In genomic region chr21:36540700-36541099, GRCh38 we compare ENCODE assay signal across 20 cellular contexts.
DNase-seq lines count a peak whose midpoint lies in the region; ATAC-seq and TF ChIP-seq lines count a peak whose summit lies in the region.
"Had no signal": no experiment of that assay in that cellular context is flagged by ENCODE, and none has a peak within 500 bp of the region (broad histone marks: within the 10 kb centered on the region; RNA-seq: fewer than 3 reads in every experiment).

No MANE protein-coding gene starts in this region.

- H3K9me2 ChIP-seq in SU-DHL-6 (replicated peaks; ENCODE audit: insufficient read depth, low read length): no peaks in the 10 kb centered on the region

- peaks cover 5% of the 10 kb centered on the region; the same call in 1 of the 2 replicates for H3K79me2 ChIP-seq in SU-DHL-6 (ENCODE audit: insufficient read depth, low read length)

- H4K20me1 ChIP-seq in SU-DHL-6 (ENCODE audit: low read depth, low read length): no peaks in the 10 kb centered on the region
- H4K20me1 ChIP-seq: BLaER1 had no signal

- no peaks in the 10 kb centered on the region for H3K9me3 ChIP-seq in SU-DHL-6 (ENCODE audit: insufficient read depth, low read length)
- H3K9me3 ChIP-seq: A549, BLaER1, HAP-1 had no signal

- H3K27me3 Mint-ChIP-seq in activated CD8-positive, alpha-beta memory T cell treated with anti-CD3 and anti-CD28 coated beads, Interleukin-2, amount 10 ng/mL, durations not matched to agents 7 days and 5 days: peaks cover 30% of the 10 kb centered on the region

- CTCF ChIA-PET in activated CD8-positive, alpha-beta memory T cell treated with anti-CD3 and anti-CD28 coated beads, Interleukin-2, amount 10 ng/mL, durations not matched to agents 7 days and 5 days (lab: Charles Lee): no interaction called here

- H3K9ac ChIP-seq in SU-DHL-6 (ENCODE audit: low read length): peak overlapping the region; percentile 59; the same call in 1 of the 2 replicates
- H3K9ac ChIP-seq: BLaER1, GM23248 had no signal

- H3K27ac ChIP-seq in SU-DHL-6 (ENCODE audit: low read depth, low read length): peak overlapping the region; percentile 61
- H3K27ac ChIP-seq: 22Rv1, A549, BLaER1, GM23248 had no signal

- H3K36me3 Mint-ChIP-seq in activated CD8-positive, alpha-beta memory T cell treated with anti-CD3 and anti-CD28 coated beads, Interleukin-2, amount 10 ng/mL, durations not matched to agents 7 days and 5 days: no peaks in the 10 kb centered on the region
- H3K36me3 Mint-ChIP-seq: CD14-positive monocyte; CD4-positive, alpha-beta memory T cell; IgD-negative memory B cell had no signal

- no peaks in the 10 kb centered on the region for H3K27me3 ChIP-seq in SU-DHL-6 (ENCODE audit: low read length)

- H3F3A ChIP-seq in SU-DHL-6 (ENCODE audit: insufficient read depth): peaks cover 18% of the 10 kb centered on the region

- no peaks in the 10 kb centered on the region for H3K9me3 Mint-ChIP-seq in activated CD8-positive, alpha-beta memory T cell treated with anti-CD3 and anti-CD28 coated beads, Interleukin-2, amount 10 ng/mL, durations not matched to agents 7 days and 5 days (ENCODE audit: low read depth)
- H3K9me3 Mint-ChIP-seq: CD14-positive monocyte; CD4-positive, alpha-beta memory T cell had no signal

- no peak overlapping the region for H3K4me3 Mint-ChIP-seq in activated CD8-positive, alpha-beta memory T cell treated with anti-CD3 and anti-CD28 coated beads, Interleukin-2, amount 10 ng/mL, durations not matched to agents 7 days and 5 days
- H3K4me3 Mint-ChIP-seq: CD14-positive monocyte; CD4-positive, alpha-beta memory T cell; IgD-negative memory B cell had no signal

- H3K36me3 ChIP-seq in SU-DHL-6 (ENCODE audit: low read length): no peaks in the 10 kb centered on the region
- H3K36me3 ChIP-seq: BLaER1, HAP-1 had no signal

- peak overlapping the region; percentile 54 for H3K4me2 ChIP-seq in SU-DHL-6 (ENCODE audit: low read depth, low read length, poor library complexity, severe bottlenecking)
- H3K4me2 ChIP-seq: A549, BLaER1 had no signal

- H3K27ac Mint-ChIP-seq in activated CD8-positive, alpha-beta memory T cell treated with anti-CD3 and anti-CD28 coated beads, Interleukin-2, amount 10 ng/mL, durations not matched to agents 7 days and 5 days: no peak overlapping the region
- H3K27ac Mint-ChIP-seq: CD14-positive monocyte; CD4-positive, alpha-beta memory T cell; IgD-negative memory B cell had no signal

- TF ChIP-seq CTCF in GM12875 (IDR thresholded peaks at IDR 0.05; ENCODE audit: borderline replicate concordance, insufficient read depth, low read depth, low read length) (no peak), SU-DHL-6 (IDR thresholded peaks at IDR 0.05; ENCODE audit: insufficient read depth, low read length, poor library complexity, severe bottlenecking) (no peak)

- H3K4me3 ChIP-seq in GM12875 (ENCODE audit: low read depth, low read length): peak overlapping the region; percentile 71
- peak overlapping the region; percentile 23 for H3K4me3 ChIP-seq in SU-DHL-6 (ENCODE audit: insufficient read depth, low read length, poor library complexity, severe bottlenecking)
- H3K4me3 ChIP-seq: A549, BLaER1, GM23248, HAP-1 had no signal

- no peaks in the 10 kb centered on the region for H3K4me1 Mint-ChIP-seq in activated CD8-positive, alpha-beta memory T cell treated with anti-CD3 and anti-CD28 coated beads, Interleukin-2, amount 10 ng/mL, durations not matched to agents 7 days and 5 days
- H3K4me1 Mint-ChIP-seq: CD14-positive monocyte; CD4-positive, alpha-beta memory T cell had no signal

- H2AFZ ChIP-seq in SU-DHL-6 (ENCODE audit: low read depth, low read length, severe bottlenecking): no peak overlapping the region
- H2AFZ ChIP-seq: GM23248 had no signal

- DNase-seq in activated CD8-positive, alpha-beta memory T cell treated with anti-CD3 and anti-CD28 coated beads for 24 hours: peak; percentile 1
- DNase-seq in activated CD8-positive, alpha-beta memory T cell treated with anti-CD3 and anti-CD28 coated beads, Interleukin-2, amount 10 ng/mL, durations not matched to agents 7 days and 5 days: no peak
- DNase-seq in AG20443 (ENCODE audit: low spot score): no peak
- DNase-seq in activated naive CD4-positive, alpha-beta T cell treated with Interleukin-2 at 50 U/mL for 16 hours: no peak
- DNase-seq: CD4-positive, alpha-beta memory T cell; DMS153; DMS79; GDM1; GM23248; Karpas-422; KBM-7 had no signal

- ATAC-seq in activated CD8-positive, alpha-beta memory T cell treated with anti-CD3 and anti-CD28 coated beads, Interleukin-2, amount 10 ng/mL, durations not matched to agents 7 days and 5 days: no peak
- ATAC-seq in HG02973 (IDR thresholded peaks at IDR 0.05; ENCODE audit: unreplicated experiment): no peak
- ATAC-seq: A549 had no signal
